8 cellular contexts compared by ENCODE assay signal in the genomic region with DNA sequence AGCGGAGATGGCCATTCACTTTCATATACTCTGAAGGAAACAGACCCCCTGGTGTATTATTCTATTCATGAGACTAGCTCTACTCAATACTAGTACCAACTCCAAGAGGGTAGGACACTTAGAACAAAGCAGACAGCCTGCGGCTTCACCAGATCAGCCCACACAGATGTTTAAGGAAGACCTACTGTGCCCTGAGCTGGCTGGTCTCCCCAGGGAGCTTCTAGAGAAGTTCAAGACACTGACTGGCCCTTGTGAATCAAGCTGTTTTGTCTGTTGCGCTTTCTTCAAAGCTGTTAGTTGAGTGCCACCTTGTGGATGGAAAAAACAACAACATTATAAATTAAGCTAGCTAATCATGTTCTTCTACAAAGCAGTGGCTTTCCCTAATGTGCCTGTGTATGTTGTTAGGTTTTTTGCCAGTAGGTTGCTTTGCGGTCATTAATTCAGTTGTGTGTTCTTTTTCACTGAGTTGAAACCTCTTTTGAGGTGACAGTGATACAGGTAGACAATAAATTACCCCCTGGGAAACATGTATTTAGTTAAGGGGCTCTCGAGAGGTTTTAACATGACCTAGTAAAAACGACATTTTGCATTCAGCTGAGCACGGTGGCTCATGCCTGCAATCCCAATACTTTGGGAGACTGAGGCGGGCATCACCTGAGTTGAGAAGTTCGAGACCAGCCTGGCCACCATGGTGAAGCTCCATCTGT.
DNase-seq lines count a peak whose midpoint lies in the region; ATAC-seq and TF ChIP-seq lines count a peak whose summit lies in the region.

No MANE protein-coding gene starts in this region.

- no peak overlapping the region for H3K4me3 ChIP-seq in HCT116 (replicated peaks in 1 of 2; ENCODE audit: low read depth in 1 of 2, low read length in 2 of 2)
- no peak overlapping the region for H3K4me3 ChIP-seq in osteoblast (ENCODE audit: insufficient read depth, low read length)

- TF ChIP-seq CTCF in HCT116 (IDR thresholded peaks at IDR 0.05 in 2 of 3, conservative IDR thresholded peaks at IDR 0.05 in 1 of 3; ENCODE audit: borderline replicate concordance in 1 of 3, insufficient read depth in 1 of 3, low read depth in 2 of 3, low read length in 2 of 3) (peak; percentile 41 to 79 (median 70)), osteoblast (IDR thresholded peaks at IDR 0.05; ENCODE audit: extremely low read depth, low read depth, low read length) (peak; percentile 66)

- peak; percentile 85 for DNase-seq in EH (ENCODE audit: low read depth)
- peak; percentile 61 for DNase-seq in HCT116 (ENCODE audit: low read depth, low spot score)
- peak; percentile 64 for DNase-seq in NCI-H2081 treated with DMSO at 0.1 percent for 48 hours (lab: John Stamatoyannopoulos, UW)
- DNase-seq in T1000 (lab: John Stamatoyannopoulos, UW): peak; percentile 61
- DNase-seq in fibroblast of the conjunctiva (ENCODE audit: low read depth): peak; percentile 85
- peak; percentile 88 for DNase-seq in osteoblast (ENCODE audit: insufficient read length, low spot score, missing footprints)
- no peak for DNase-seq in activated naive CD4-positive, alpha-beta T cell treated with Interleukin-2 at 50 U/mL for 16 hours

- intact Hi-C loops in HCT116 (cut with micrococcal nuclease): loop anchor here (1.0 to 5.0 kb wide), 5 partner anchors 187 to 1031 kb away; no protein-coding TSS in a partner anchor

- H3K27ac ChIP-seq in HCT116 (ENCODE audit: low read depth, low read length): no peak overlapping the region
- H3K27ac ChIP-seq in osteoblast (ENCODE audit: low read depth, low read length): no peak overlapping the region

- CTCF ChIA-PET in HCT116 (lab: Charles Lee): interaction anchor here (0.6 to 6.0 kb wide), 27 partner anchors 9 to 1036 kb away, joined by 3 to 338 read pairs (median 4); a partner anchor contains a TSS

- peak; percentile 88 for ATAC-seq in HCT116
- ATAC-seq in HG03280 (IDR thresholded peaks at IDR 0.05; ENCODE audit: unreplicated experiment): no peak

- H4K20me1 ChIP-seq in HCT116 (ENCODE audit: insufficient read depth) (no peaks in the 10 kb centered on the region), osteoblast (ENCODE audit: insufficient read depth, low read length) (no peaks in the 10 kb centered on the region)

- peaks cover 0 to 3% of the 10 kb centered on the region in 2 experiments; a peak in 1 of 4 replicates for H3K4me1 ChIP-seq in HCT116 (ENCODE audit: control insufficient read depth in 1 of 2, insufficient read depth in 2 of 2, low read length in 2 of 2)
- peaks cover 4% of the 10 kb centered on the region for H3K4me1 ChIP-seq in osteoblast (ENCODE audit: insufficient read depth, low read length)

- TF ChIP-seq RAD21 in HCT116 (IDR thresholded peaks at IDR 0.05; ENCODE audit: low read depth): peak; percentile 87

- no peak overlapping the region for H3K4me2 ChIP-seq in HCT116 (ENCODE audit: low read length)
- H3K4me2 ChIP-seq in osteoblast (ENCODE audit: insufficient read depth, low read length): peak overlapping the region; percentile 57

- H2AFZ ChIP-seq in HCT116 (ENCODE audit: low read depth, low read length, poor library complexity, severe bottlenecking) (no peak overlapping the region), osteoblast (ENCODE audit: low read length) (no peak overlapping the region)

- H3K36me3 ChIP-seq in HCT116 (ENCODE audit: control insufficient read depth in 1 of 2, insufficient read depth in 2 of 2, low read length in 2 of 2) (no peaks in the 10 kb centered on the region), osteoblast (ENCODE audit: insufficient read depth, low read length) (no peaks in the 10 kb centered on the region)

- H3K27me3 ChIP-seq in HCT116 (ENCODE audit: insufficient read depth, low read length) (no peaks in the 10 kb centered on the region), osteoblast (ENCODE audit: insufficient read depth, low read length) (peaks cover 17% of the 10 kb centered on the region)

- no peak for TF ChIP-seq POLR2A in HCT116 (IDR thresholded peaks at IDR 0.05; ENCODE audit: borderline replicate concordance, extremely low read depth, insufficient read depth, insufficient read length)

- H3K79me2 ChIP-seq in HCT116 (ENCODE audit: insufficient read depth, low read length) (no peaks in the 10 kb centered on the region), osteoblast (ENCODE audit: insufficient read depth, low read length) (no peaks in the 10 kb centered on the region)

- RAD21 ChIA-PET in HCT116 (lab: Charles Lee; ENCODE audit: low non-redundant PET in 1 of 2, low total read pairs in 2 of 2, uncharacterized antibody in 2 of 2, unreplicated experiment in 2 of 2): interaction anchor here (0.5 to 3.4 kb wide), 9 partner anchors 14 to 788 kb away, joined by 3 to 57 read pairs (median 4); no protein-coding TSS in a partner anchor

- no peaks in the 10 kb centered on the region for H3K9me3 ChIP-seq in HCT116 (ENCODE audit: control insufficient read depth in 1 of 2, insufficient read depth in 1 of 2, low read depth in 1 of 2, low read length in 2 of 2)
- no peaks in the 10 kb centered on the region for H3K9me3 ChIP-seq in osteoblast (ENCODE audit: low read depth, low read length)

- POLR2A ChIA-PET in HCT116 (lab: Charles Lee): interaction anchor here (1.0 to 1.5 kb wide), 2 partner anchors 182 to 187 kb away, joined by 3 to 12 read pairs; no protein-coding TSS in a partner anchor

- H3K9me2 ChIP-seq in HCT116 (ENCODE audit: insufficient read depth): no peaks in the 10 kb centered on the region

- no TSS peak for BruUV-seq in HCT116 (replicated peaks; lab: Mats Ljungman, UMichigan)

- H3K9ac ChIP-seq in HCT116 (ENCODE audit: low read length): no peak overlapping the region

TF ChIP-seq in HCT116, 20 proteins besides CTCF, POLR2A, EP300 and RAD21:
- peak; percentile 71 for TF ChIP-seq TCF7L2 (IDR thresholded peaks at IDR 0.05; ENCODE audit: borderline replicate concordance, extremely low read depth, insufficient read depth, insufficient read length)
- no peak for TF ChIP-seq EZH2 (IDR thresholded peaks at IDR 0.05)
- TF ChIP-seq SP1 (IDR thresholded peaks at IDR 0.05; ENCODE audit: low read depth): no peak
- TF ChIP-seq, protein P1, sequence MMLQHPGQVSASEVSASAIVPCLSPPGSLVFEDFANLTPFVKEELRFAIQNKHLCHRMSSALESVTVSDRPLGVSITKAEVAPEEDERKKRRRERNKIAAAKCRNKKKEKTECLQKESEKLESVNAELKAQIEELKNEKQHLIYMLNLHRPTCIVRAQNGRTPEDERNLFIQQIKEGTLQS (IDR thresholded peaks at IDR 0.05): no peak
- no peak for TF ChIP-seq ELF1 (IDR thresholded peaks at IDR 0.05; ENCODE audit: borderline replicate concordance, low read depth)
- TF ChIP-seq, protein P2, sequence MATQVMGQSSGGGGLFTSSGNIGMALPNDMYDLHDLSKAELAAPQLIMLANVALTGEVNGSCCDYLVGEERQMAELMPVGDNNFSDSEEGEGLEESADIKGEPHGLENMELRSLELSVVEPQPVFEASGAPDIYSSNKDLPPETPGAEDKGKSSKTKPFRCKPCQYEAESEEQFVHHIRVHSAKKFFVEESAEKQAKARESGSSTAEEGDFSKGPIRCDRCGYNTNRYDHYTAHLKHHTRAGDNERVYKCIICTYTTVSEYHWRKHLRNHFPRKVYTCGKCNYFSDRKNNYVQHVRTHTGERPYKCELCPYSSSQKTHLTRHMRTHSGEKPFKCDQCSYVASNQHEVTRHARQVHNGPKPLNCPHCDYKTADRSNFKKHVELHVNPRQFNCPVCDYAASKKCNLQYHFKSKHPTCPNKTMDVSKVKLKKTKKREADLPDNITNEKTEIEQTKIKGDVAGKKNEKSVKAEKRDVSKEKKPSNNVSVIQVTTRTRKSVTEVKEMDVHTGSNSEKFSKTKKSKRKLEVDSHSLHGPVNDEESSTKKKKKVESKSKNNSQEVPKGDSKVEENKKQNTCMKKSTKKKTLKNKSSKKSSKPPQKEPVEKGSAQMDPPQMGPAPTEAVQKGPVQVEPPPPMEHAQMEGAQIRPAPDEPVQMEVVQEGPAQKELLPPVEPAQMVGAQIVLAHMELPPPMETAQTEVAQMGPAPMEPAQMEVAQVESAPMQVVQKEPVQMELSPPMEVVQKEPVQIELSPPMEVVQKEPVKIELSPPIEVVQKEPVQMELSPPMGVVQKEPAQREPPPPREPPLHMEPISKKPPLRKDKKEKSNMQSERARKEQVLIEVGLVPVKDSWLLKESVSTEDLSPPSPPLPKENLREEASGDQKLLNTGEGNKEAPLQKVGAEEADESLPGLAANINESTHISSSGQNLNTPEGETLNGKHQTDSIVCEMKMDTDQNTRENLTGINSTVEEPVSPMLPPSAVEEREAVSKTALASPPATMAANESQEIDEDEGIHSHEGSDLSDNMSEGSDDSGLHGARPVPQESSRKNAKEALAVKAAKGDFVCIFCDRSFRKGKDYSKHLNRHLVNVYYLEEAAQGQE (IDR thresholded peaks at IDR 0.05; ENCODE audit: low read depth): no peak
